ENCODE assay signal across 18 cellular contexts in genomic region chr7:10655031-10655430, GRCh38.
A peak's percentile ranks its signal among the peaks of the same experiment; 100 is the strongest.
DNase-seq lines count a peak whose midpoint lies in the region; ATAC-seq, FAIRE-seq and TF ChIP-seq lines count a peak whose summit lies in the region.
"Had no signal": no experiment of that assay in that cellular context is flagged by ENCODE, and none has a peak within 500 bp of the region (broad histone marks: within the 10 kb centered on the region; RNA-seq: fewer than 3 reads in every experiment).

No MANE protein-coding gene starts in this region.

- no peak for ATAC-seq in K562
- ATAC-seq in left lobe of liver: peak; percentile 92
- ATAC-seq in GM19397 (IDR thresholded peaks at IDR 0.05; ENCODE audit: unreplicated experiment): no peak
- ATAC-seq: CD8-positive, alpha-beta T cell had no signal

- no peaks in the 10 kb centered on the region for H3K9me1 ChIP-seq in K562 (ENCODE audit: control insufficient read depth, insufficient read depth, low read length)

- no peak for DNase-seq in H54 (ENCODE audit: insufficient read length, low spot score)
- DNase-seq in K562 (ENCODE audit: extremely low read depth in 1 of 4, low spot score in 3 of 4): no peak
- DNase-seq in left lobe of liver (ENCODE audit: low spot score): no peak
- DNase-seq in G401 (ENCODE audit: low spot score): no peak
- DNase-seq in D341Med (ENCODE audit: low spot score): no peak
- no peak for DNase-seq in NCI-H510A (lab: John Stamatoyannopoulos, UW)
- DNase-seq: CD8-positive, alpha-beta T cell; DMS79 treated with DMSO at 0.1 percent for 48 hours; GM23248; HCEC 1CT; Kasumi-1; KG1 had no signal

- POLR2A ChIA-PET in K562 (lab: Yijun Ruan, JAX): no interaction called here

- CTCF ChIA-PET in K562 (lab: Yijun Ruan, JAX; ENCODE audit: low intra/inter-chr PET ratio): no interaction called here

- H3K4me3 ChIP-seq in K562 (no peak overlapping the region), muscle layer of duodenum (ENCODE audit: low read depth in 1 of 2, low read length in 2 of 2) (no peak overlapping the region)
- H3K4me3 ChIP-seq: BLaER1 treated with 17β-estradiol and CSF1 and Interleukin-3, amounts not matched to agents 10 nM and 100 nM; GM23248 had no signal

- no peak for TF ChIP-seq RAD21 in K562 (CRISPR knock-in tag; conservative IDR thresholded peaks at IDR 0.05 in 1 of 2, IDR thresholded peaks at IDR 0.05 in 1 of 2)

- H3K36me3 ChIP-seq in K562 (ENCODE audit: control insufficient read depth, insufficient read depth, low read length): peaks cover 2% of the 10 kb centered on the region; the same call in 1 of the 3 replicates
- H3K36me3 ChIP-seq in muscle layer of duodenum (ENCODE audit: control insufficient read depth in 1 of 2, insufficient read depth in 2 of 2, low read length in 2 of 2): no peaks in the 10 kb centered on the region
- H3K36me3 ChIP-seq: BLaER1 treated with 17β-estradiol and CSF1 and Interleukin-3, amounts not matched to agents 10 nM and 100 nM had no signal

- no peak overlapping the region for H2AFZ ChIP-seq in K562 (ENCODE audit: low read depth, low read length)
- H2AFZ ChIP-seq: GM23248 had no signal

- H3K27me3 ChIP-seq in K562 (ENCODE audit: control insufficient read depth in 2 of 2, insufficient read depth in 2 of 2, low read length in 2 of 2) (no peaks in the 10 kb centered on the region), muscle layer of duodenum (ENCODE audit: low read depth, low read length) (no peaks in the 10 kb centered on the region)
- H3K27me3 ChIP-seq: BLaER1 treated with 17β-estradiol and CSF1 and Interleukin-3, amounts not matched to agents 10 nM and 100 nM had no signal

- TF ChIP-seq POLR2A in H54 (IDR thresholded peaks at IDR 0.05; ENCODE audit: low read depth, low read length) (no peak), K562 (conservative IDR thresholded peaks at IDR 0.05) (no peak)

- no peaks in the 10 kb centered on the region for H4K20me1 ChIP-seq in K562 (replicated peaks; ENCODE audit: control insufficient read depth, insufficient read depth, low read length)
- H4K20me1 ChIP-seq: BLaER1 treated with 17β-estradiol and CSF1 and Interleukin-3, amounts not matched to agents 10 nM and 100 nM had no signal

- no peak for TF ChIP-seq CTCF in K562 (IDR thresholded peaks at IDR 0.05 in 2 of 3, conservative IDR thresholded peaks at IDR 0.05 in 1 of 3; ENCODE audit: insufficient read depth in 2 of 3, low read depth in 1 of 3, low read length in 3 of 3)

- no peaks in the 10 kb centered on the region for H3K9me3 ChIP-seq in K562 (replicated peaks; ENCODE audit: control insufficient read depth, insufficient read depth, low read depth, low read length)
- H3K9me3 ChIP-seq in muscle layer of duodenum (ENCODE audit: control insufficient read depth in 1 of 2, low read length in 2 of 2): no peaks in the 10 kb centered on the region
- H3K9me3 ChIP-seq: BLaER1 treated with 17β-estradiol and CSF1 and Interleukin-3, amounts not matched to agents 10 nM and 100 nM had no signal

- no TSS peak for BruUV-seq in K562 (replicated peaks; lab: Mats Ljungman, UMichigan)

- H3K4me1 ChIP-seq in K562 (replicated peaks in 1 of 2; ENCODE audit: control insufficient read depth in 2 of 2, insufficient read depth in 2 of 2, low read length in 2 of 2): peaks cover 0 to 4% of the 10 kb centered on the region in 2 experiments; a peak in 1 of 5 replicates
- no peaks in the 10 kb centered on the region for H3K4me1 ChIP-seq in muscle layer of duodenum (ENCODE audit: control insufficient read depth in 1 of 2, insufficient read depth in 2 of 2, low read length in 2 of 2)
- H3K4me1 ChIP-seq: BLaER1 treated with 17β-estradiol and CSF1 and Interleukin-3, amounts not matched to agents 10 nM and 100 nM had no signal

- intact Hi-C loops in K562 (cut with micrococcal nuclease): no loop called here

- no peaks in the 10 kb centered on the region for H3K79me2 ChIP-seq in K562 (ENCODE audit: control insufficient read depth, insufficient read depth, low read length)

- in situ Hi-C loops in K562 (cut with MboI) (no loop called here), G401 (cut with HindIII; ENCODE audit: low sequenced_read_pairs) (no loop called here)

- TF ChIP-seq EP300 in K562 (IDR thresholded peaks at IDR 0.05; ENCODE audit: low read length): no peak

- no peak overlapping the region for H3K4me2 ChIP-seq in K562 (ENCODE audit: insufficient read depth, low read length)
- H3K4me2 ChIP-seq: BLaER1 treated with 17β-estradiol and CSF1 and Interleukin-3, amounts not matched to agents 10 nM and 100 nM had no signal

- no peak overlapping the region for H3K9ac ChIP-seq in K562 (ENCODE audit: insufficient read depth in 1 of 2, low read depth in 2 of 2, low read length in 2 of 2)
- H3K9ac ChIP-seq: BLaER1 treated with 17β-estradiol and CSF1 and Interleukin-3, amounts not matched to agents 10 nM and 100 nM; GM23248 had no signal

- peak; percentile 65 for FAIRE-seq in H54 (lab: Jason Lieb, UNC)
- no peak for FAIRE-seq in K562 (lab: Jason Lieb, UNC)
- FAIRE-seq: D721Med, GM12892 had no signal

- no peak overlapping the region for H3K27ac ChIP-seq in K562 (ENCODE audit: extremely low read depth, low read depth, low read length)
- peak overlapping the region; percentile 20 for H3K27ac ChIP-seq in muscle layer of duodenum (ENCODE audit: low read length)
- H3K27ac ChIP-seq: BLaER1 treated with 17β-estradiol and CSF1 and Interleukin-3, amounts not matched to agents 10 nM and 100 nM; GM23248; HL-60 had no signal

- whole genome bisulfite sequencing in K562 (ENCODE audit: insufficient coverage, low coverage, missing lambda C conversion rate): 69% methylated on average over 1 of the region's 1 CpG

TF ChIP-seq in K562, 482 proteins besides CTCF, POLR2A, EP300 and RAD21 (continues in another document):
- TF ChIP-seq, protein P1, sequence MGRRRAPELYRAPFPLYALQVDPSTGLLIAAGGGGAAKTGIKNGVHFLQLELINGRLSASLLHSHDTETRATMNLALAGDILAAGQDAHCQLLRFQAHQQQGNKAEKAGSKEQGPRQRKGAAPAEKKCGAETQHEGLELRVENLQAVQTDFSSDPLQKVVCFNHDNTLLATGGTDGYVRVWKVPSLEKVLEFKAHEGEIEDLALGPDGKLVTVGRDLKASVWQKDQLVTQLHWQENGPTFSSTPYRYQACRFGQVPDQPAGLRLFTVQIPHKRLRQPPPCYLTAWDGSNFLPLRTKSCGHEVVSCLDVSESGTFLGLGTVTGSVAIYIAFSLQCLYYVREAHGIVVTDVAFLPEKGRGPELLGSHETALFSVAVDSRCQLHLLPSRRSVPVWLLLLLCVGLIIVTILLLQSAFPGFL (CRISPR knock-in tag; IDR thresholded peaks at IDR 0.05): no peak
- TF ChIP-seq ZNF124 (CRISPR knock-in tag; IDR thresholded peaks at IDR 0.05): no peak
- no peak for TF ChIP-seq SRSF9 (IDR thresholded peaks at IDR 0.05; ENCODE audit: borderline replicate concordance, low read depth, low read length)
- TF ChIP-seq, protein P2, sequence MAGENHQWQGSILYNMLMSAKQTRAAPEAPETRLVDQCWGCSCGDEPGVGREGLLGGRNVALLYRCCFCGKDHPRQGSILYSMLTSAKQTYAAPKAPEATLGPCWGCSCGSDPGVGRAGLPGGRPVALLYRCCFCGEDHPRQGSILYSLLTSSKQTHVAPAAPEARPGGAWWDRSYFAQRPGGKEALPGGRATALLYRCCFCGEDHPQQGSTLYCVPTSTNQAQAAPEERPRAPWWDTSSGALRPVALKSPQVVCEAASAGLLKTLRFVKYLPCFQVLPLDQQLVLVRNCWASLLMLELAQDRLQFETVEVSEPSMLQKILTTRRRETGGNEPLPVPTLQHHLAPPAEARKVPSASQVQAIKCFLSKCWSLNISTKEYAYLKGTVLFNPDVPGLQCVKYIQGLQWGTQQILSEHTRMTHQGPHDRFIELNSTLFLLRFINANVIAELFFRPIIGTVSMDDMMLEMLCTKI (IDR thresholded peaks at IDR 0.05; ENCODE audit: partially characterized antibody): no peak
- TF ChIP-seq NR2C2 (CRISPR knock-in tag; IDR thresholded peaks at IDR 0.05): no peak
- TF ChIP-seq NR2C2 (tag; IDR thresholded peaks at IDR 0.05): peak; percentile 57
- no peak for TF ChIP-seq SUPT5H (IDR thresholded peaks at IDR 0.05)
- TF ChIP-seq TCF7 (IDR thresholded peaks at IDR 0.05; ENCODE audit: borderline replicate concordance): no peak
- TF ChIP-seq U2AF2 (optimal IDR thresholded peaks at IDR 0.05; ENCODE audit: low read depth, low read length): no peak
- TF ChIP-seq PHB2 (IDR thresholded peaks at IDR 0.05; ENCODE audit: low read depth): no peak
- no peak for TF ChIP-seq CBFA2T3 (IDR thresholded peaks at IDR 0.05)
- no peak for TF ChIP-seq UBTF (IDR thresholded peaks at IDR 0.05; ENCODE audit: borderline replicate concordance in 1 of 2, low read depth in 2 of 2, low read length in 2 of 2)
- TF ChIP-seq ZNF398 (CRISPR knock-in tag; IDR thresholded peaks at IDR 0.05): no peak
